In genomic region chr7:157870644-157871290, GRCh38 we compare ENCODE assay signal across 21 cellular contexts.
"Had no signal": no experiment of that assay in that cellular context is flagged by ENCODE, and none has a peak within 500 bp of the region (broad histone marks: within the 10 kb centered on the region; RNA-seq: fewer than 3 reads in every experiment).

No MANE protein-coding gene starts in this region.

- H3K36me3 ChIP-seq: left ventricle myocardium inferior, neural progenitor cell, pancreas, suprapubic skin, thoracic aorta, tibial artery, upper lobe of right lung had no signal

- H3K4me1 ChIP-seq: pancreas, psoas muscle, tibial artery, upper lobe of right lung had no signal

- H3K27me3 Mint-ChIP-seq: stimulated activated naive CD8-positive, alpha-beta T cell treated with anti-CD3 and anti-CD28 coated beads, Interleukin-15, Interleukin-2, amounts not matched to agents 100 ng/mL and 50 ng/mL, for 24 hours had no signal

- H3K4me3 Mint-ChIP-seq: mesothelial cell of epicardium; naive B cell; natural killer cell; nephron progenitor cell; neural progenitor cell; stimulated activated effector memory CD8-positive, alpha-beta T cell treated with anti-CD3 and anti-CD28 coated beads, Interleukin-12 subunit alpha, Interleukin-12 subunit beta, amount 100 ng/mL, for 72 hours; stimulated activated naive CD8-positive, alpha-beta T cell treated with anti-CD3 and anti-CD28 coated beads, Interleukin-15, Interleukin-2, amounts not matched to agents 100 ng/mL and 50 ng/mL, for 24 hours had no signal

- ATAC-seq: natural killer cell; pancreas; psoas muscle; stimulated activated effector memory CD8-positive, alpha-beta T cell treated with anti-CD3 and anti-CD28 coated beads, Interleukin-12 subunit alpha, Interleukin-12 subunit beta, amount 100 ng/mL, for 72 hours; upper lobe of right lung had no signal

- H3K27ac ChIP-seq: hepatocyte, left ventricle myocardium inferior, neural progenitor cell, pancreas, psoas muscle, skin epidermis, suprapubic skin, thoracic aorta, tibial artery, upper lobe of right lung had no signal

- H3K27ac Mint-ChIP-seq: mesothelial cell of epicardium; naive B cell; natural killer cell; nephron progenitor cell; neural progenitor cell; stimulated activated effector memory CD8-positive, alpha-beta T cell treated with anti-CD3 and anti-CD28 coated beads, Interleukin-12 subunit alpha, Interleukin-12 subunit beta, amount 100 ng/mL, for 72 hours; stimulated activated naive CD8-positive, alpha-beta T cell treated with anti-CD3 and anti-CD28 coated beads, Interleukin-15, Interleukin-2, amounts not matched to agents 100 ng/mL and 50 ng/mL, for 24 hours had no signal

- H3K27me3 ChIP-seq: hepatocyte, neural progenitor cell, pancreas had no signal

- H3K4me1 Mint-ChIP-seq: mesothelial cell of epicardium had no signal

- DNase-seq: islet precursor cell; left ventricle myocardium inferior; mesendoderm; naive B cell; natural killer cell; nephron progenitor cell; pancreas; psoas muscle; stimulated activated CD4-positive, alpha-beta T cell treated with anti-CD3 and anti-CD28 coated beads, Interleukin-4, amount 100 ng/mL, for 24 hours; tibial artery; trophoblast cell; upper lobe of right lung had no signal

- H3K9me3 Mint-ChIP-seq: natural killer cell; stimulated activated effector memory CD8-positive, alpha-beta T cell treated with anti-CD3 and anti-CD28 coated beads, Interleukin-12 subunit alpha, Interleukin-12 subunit beta, amount 100 ng/mL, for 72 hours; stimulated activated naive CD8-positive, alpha-beta T cell treated with anti-CD3 and anti-CD28 coated beads, Interleukin-15, Interleukin-2, amounts not matched to agents 100 ng/mL and 50 ng/mL, for 24 hours had no signal

- H3K9me3 ChIP-seq: pancreas, psoas muscle, suprapubic skin, thoracic aorta, upper lobe of right lung had no signal

- H3K36me3 Mint-ChIP-seq: mesothelial cell of epicardium; naive B cell; natural killer cell; stimulated activated effector memory CD8-positive, alpha-beta T cell treated with anti-CD3 and anti-CD28 coated beads, Interleukin-12 subunit alpha, Interleukin-12 subunit beta, amount 100 ng/mL, for 72 hours had no signal

- H3K4me3 ChIP-seq: hepatocyte, left ventricle myocardium inferior, lung, neural progenitor cell, pancreas, psoas muscle, skin epidermis, suprapubic skin, thoracic aorta, tibial artery, upper lobe of right lung had no signal
